ENCODE assay signal across 7 cellular contexts in the genomic region with DNA sequence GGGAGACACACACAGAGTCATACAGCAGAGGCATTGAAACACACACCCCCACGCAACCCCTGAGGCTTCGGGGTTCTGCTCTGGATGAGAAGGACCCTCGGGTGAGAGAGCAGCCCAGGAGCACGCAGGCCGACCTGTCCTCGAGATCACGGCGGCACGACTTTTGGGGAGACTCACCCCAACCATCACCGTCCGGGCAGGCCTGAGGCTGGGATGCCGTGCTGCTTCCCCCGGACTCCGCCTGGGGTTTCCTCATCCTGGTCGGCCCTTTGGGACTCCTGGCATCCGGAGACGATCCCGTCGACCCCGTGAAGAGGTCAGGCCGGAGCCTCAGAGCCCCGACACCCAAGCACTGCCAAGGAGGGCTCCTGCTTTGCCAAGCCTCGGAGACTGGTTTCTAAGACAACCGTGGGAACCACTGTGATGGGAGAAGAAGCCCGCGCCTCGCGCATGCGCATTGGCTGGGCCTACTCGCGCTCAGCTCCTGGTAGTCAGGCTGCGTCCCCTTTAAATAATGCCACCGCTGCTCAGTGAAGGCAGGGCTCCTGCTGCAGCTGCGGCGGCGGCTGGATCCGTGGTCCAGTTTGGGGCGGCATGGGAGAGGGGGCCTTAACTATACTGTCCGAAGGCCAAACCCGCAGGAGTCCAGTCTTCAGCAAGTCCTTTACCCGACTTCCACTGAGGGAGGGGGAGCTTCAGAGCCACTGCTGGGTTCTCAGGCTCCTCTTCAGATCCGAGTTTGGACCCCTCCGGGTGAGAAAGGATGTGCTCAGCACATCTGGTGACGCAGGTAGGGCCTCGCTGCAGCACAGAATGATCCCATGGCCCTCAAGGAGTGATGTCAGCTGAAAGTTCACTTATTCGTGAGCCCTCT.
DNase-seq lines count a peak whose midpoint lies in the region; ATAC-seq and TF ChIP-seq lines count a peak whose summit lies in the region.

No MANE protein-coding gene starts in this region.

- H3K27me3 Mint-ChIP-seq in activated CD4-positive, alpha-beta memory T cell treated with anti-CD3 and anti-CD28 coated beads for 36 hours: peaks cover 40% of the 10 kb centered on the region
- H3K27me3 Mint-ChIP-seq in effector memory CD8-positive, alpha-beta T cell: peaks cover 48 to 49% of the 10 kb centered on the region in 2 donors
- H3K27me3 Mint-ChIP-seq in memory B cell (peaks cover 31% of the 10 kb centered on the region), Calu3 (ENCODE audit: unreplicated experiment) (peaks cover 54% of the 10 kb centered on the region)

- peak; percentile 83 for DNase-seq in NCI-H1105 treated with DMSO at 0.1 percent for 48 hours (lab: John Stamatoyannopoulos, UW)
- peak; percentile 75 for DNase-seq in activated CD4-positive, alpha-beta memory T cell treated with anti-CD3 and anti-CD28 coated beads for 36 hours
- DNase-seq in effector memory CD8-positive, alpha-beta T cell: peak; percentile 31 to 60 (median 51)
- no peak for DNase-seq in memory B cell (ENCODE audit: low spot score in 2 of 2)
- peak in 2 of 3 donors; percentile 52 to 59 for DNase-seq in stimulated activated CD4-positive, alpha-beta T cell treated with anti-CD3 and anti-CD28 coated beads, TNF-alpha, amount 100 ng/mL, for 48 hours (ENCODE audit: low read depth in 3 of 3)
- DNase-seq in Calu3: no peak

- peak overlapping the region; percentile 16 for H3K4me3 Mint-ChIP-seq in activated CD4-positive, alpha-beta memory T cell treated with anti-CD3 and anti-CD28 coated beads for 36 hours
- H3K4me3 Mint-ChIP-seq in effector memory CD8-positive, alpha-beta T cell: peak overlapping the region; percentile 28 to 60
- no peak overlapping the region for H3K4me3 Mint-ChIP-seq in memory B cell
- H3K4me3 Mint-ChIP-seq in Calu3 (ENCODE audit: low read depth, unreplicated experiment): no peak overlapping the region

- POLR2A ChIA-PET in activated CD4-positive, alpha-beta memory T cell treated with anti-CD3 and anti-CD28 coated beads for 36 hours (lab: Charles Lee): no interaction called here

- no peak for TF ChIP-seq CTCF in Calu3 (IDR thresholded peaks at IDR 0.05; ENCODE audit: unreplicated experiment)

- peaks cover 22% of the 10 kb centered on the region for H3K4me1 Mint-ChIP-seq in activated CD4-positive, alpha-beta memory T cell treated with anti-CD3 and anti-CD28 coated beads for 36 hours (ENCODE audit: low read depth)
- peaks cover 21 to 33% of the 10 kb centered on the region in 2 donors for H3K4me1 Mint-ChIP-seq in effector memory CD8-positive, alpha-beta T cell (ENCODE audit: low read depth in 2 of 2)
- H3K4me1 Mint-ChIP-seq in memory B cell (peaks cover 11% of the 10 kb centered on the region), Calu3 (ENCODE audit: low read depth, unreplicated experiment) (peaks cover 7% of the 10 kb centered on the region)

- no peaks in the 10 kb centered on the region for H3K9me3 Mint-ChIP-seq in activated CD4-positive, alpha-beta memory T cell treated with anti-CD3 and anti-CD28 coated beads for 36 hours
- H3K9me3 Mint-ChIP-seq in effector memory CD8-positive, alpha-beta T cell: no peaks in the 10 kb centered on the region
- H3K9me3 Mint-ChIP-seq in memory B cell (no peaks in the 10 kb centered on the region), Calu3 (ENCODE audit: low read depth, unreplicated experiment) (no peaks in the 10 kb centered on the region)

- no TSS peak for BruUV-seq in Calu3 (replicated peaks; lab: Mats Ljungman, UMichigan)

- H3K27ac Mint-ChIP-seq in activated CD4-positive, alpha-beta memory T cell treated with anti-CD3 and anti-CD28 coated beads for 36 hours: no peak overlapping the region
- no peak overlapping the region for H3K27ac Mint-ChIP-seq in effector memory CD8-positive, alpha-beta T cell
- H3K27ac Mint-ChIP-seq in memory B cell: no peak overlapping the region
- H3K27ac Mint-ChIP-seq in Calu3 (ENCODE audit: unreplicated experiment): no peak overlapping the region

- CTCF ChIA-PET in activated CD4-positive, alpha-beta memory T cell treated with anti-CD3 and anti-CD28 coated beads for 36 hours (lab: Charles Lee): no interaction called here
- CTCF ChIA-PET in Calu3 (lab: Charles Lee): no interaction called here

- intact Hi-C loops in activated CD4-positive, alpha-beta memory T cell treated with anti-CD3 and anti-CD28 coated beads for 36 hours (cut with micrococcal nuclease): no loop called here
- intact Hi-C loops in Calu3 (cut with micrococcal nuclease; ENCODE audit: unreplicated experiment): no loop called here

- no peaks in the 10 kb centered on the region for H3K36me3 Mint-ChIP-seq in activated CD4-positive, alpha-beta memory T cell treated with anti-CD3 and anti-CD28 coated beads for 36 hours
- H3K36me3 Mint-ChIP-seq in effector memory CD8-positive, alpha-beta T cell (ENCODE audit: insufficient read depth): peaks cover 8% of the 10 kb centered on the region
- no peaks in the 10 kb centered on the region for H3K36me3 Mint-ChIP-seq in memory B cell
- H3K36me3 Mint-ChIP-seq in Calu3 (ENCODE audit: insufficient read depth, unreplicated experiment): peaks cover 5% of the 10 kb centered on the region

- peak; percentile 62 for ATAC-seq in GM19455 (IDR thresholded peaks at IDR 0.05; ENCODE audit: unreplicated experiment)
- ATAC-seq in effector memory CD8-positive, alpha-beta T cell (replicated peaks): peak; percentile 78
- peak; percentile 48 for ATAC-seq in memory B cell (ENCODE audit: low read depth)

Comparison
In these comparisons a context has a peak if more than half of its experiments do, and no peak if none do; other contexts are left out.
1. DNase-seq: peak in NCI-H1105 treated with DMSO at 0.1 percent for 48 hours (single experiment), activated CD4-positive, alpha-beta memory T cell treated with anti-CD3 and anti-CD28 coated beads for 36 hours (single experiment), effector memory CD8-positive, alpha-beta T cell (3 of 3) and stimulated activated CD4-positive, alpha-beta T cell treated with anti-CD3 and anti-CD28 coated beads, TNF-alpha, amount 100 ng/mL, for 48 hours (2 of 3); none in memory B cell (0 of 2) and Calu3 (single experiment).
2. H3K4me3 Mint-ChIP-seq: peak in activated CD4-positive, alpha-beta memory T cell treated with anti-CD3 and anti-CD28 coated beads for 36 hours (single experiment) and effector memory CD8-positive, alpha-beta T cell (2 of 2); none in memory B cell (single experiment) and Calu3 (single experiment).
3. Peak in every context shown above with its lines, with median percentiles within 50 percentile points of each other: ATAC-seq.